14 cellular contexts compared by ENCODE assay signal in the genomic region with DNA sequence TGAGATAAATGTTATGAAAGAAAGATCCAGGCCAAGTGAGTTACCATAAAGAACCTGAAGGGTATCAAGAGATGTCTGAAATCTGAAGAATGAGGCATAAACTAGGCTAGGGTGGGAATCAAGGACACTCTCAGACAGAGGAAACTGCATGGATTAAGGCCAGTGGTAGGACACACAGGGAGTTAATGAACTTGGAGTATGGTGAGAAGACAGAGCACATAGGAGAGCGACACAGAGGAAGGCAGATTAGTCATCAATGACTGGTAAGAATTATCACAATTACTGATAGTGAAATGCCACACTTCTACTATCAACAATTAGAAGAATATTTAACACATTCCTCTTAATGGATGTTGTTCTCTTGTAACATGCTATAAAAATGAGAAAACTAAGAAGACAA.
DNase-seq lines count a peak whose midpoint lies in the region; ATAC-seq, FAIRE-seq and TF ChIP-seq lines count a peak whose summit lies in the region.
"Had no signal": no experiment of that assay in that cellular context is flagged by ENCODE, and none has a peak within 500 bp of the region (broad histone marks: within the 10 kb centered on the region; RNA-seq: fewer than 3 reads in every experiment).

No MANE protein-coding gene starts in this region.

- H3K27me3 ChIP-seq in HepG2 (ENCODE audit: control insufficient read depth in 1 of 2, insufficient read depth in 2 of 2, low read length in 2 of 2) (no peaks in the 10 kb centered on the region), right lobe of liver (no peaks in the 10 kb centered on the region)
- H3K27me3 ChIP-seq: adrenal gland, sigmoid colon had no signal

- H2AFZ ChIP-seq in HepG2 (ENCODE audit: low read length), result no peak overlapping the region

- H3K27ac ChIP-seq in HepG2 (ENCODE audit: extremely low read length, insufficient read depth, low read length) (no peak overlapping the region), right lobe of liver (no peak overlapping the region)
- H3K27ac ChIP-seq: adrenal gland, sigmoid colon had no signal

- no peaks in the 10 kb centered on the region for H3K9me3 Mint-ChIP-seq in activated T-helper 2 cell treated with anti-CD3 and anti-CD28 coated beads, Interferon-gamma antibody, Interleukin-2, Interleukin-4, amounts not matched to agents 10 μg/mL and 5 μg/mL and 100 μg/mL, durations not matched to agents 14 hours and 24 hours and 36 hours
- no peaks in the 10 kb centered on the region for H3K9me3 Mint-ChIP-seq in stimulated activated naive CD8-positive, alpha-beta T cell treated with anti-CD3 and anti-CD28 coated beads, Interleukin-15, amount 100 ng/mL, for 72 hours

- H3K27ac Mint-ChIP-seq in activated T-helper 2 cell treated with anti-CD3 and anti-CD28 coated beads, Interferon-gamma antibody, Interleukin-2, Interleukin-4, amounts not matched to agents 10 μg/mL and 5 μg/mL and 100 μg/mL, durations not matched to agents 14 hours and 24 hours and 36 hours, result peak overlapping the region; percentile 47
- H3K27ac Mint-ChIP-seq in stimulated activated naive CD8-positive, alpha-beta T cell treated with anti-CD3 and anti-CD28 coated beads, Interleukin-15, amount 100 ng/mL, for 72 hours, result peak overlapping the region in 1 of 2 donors; percentile 78

- peaks cover 21% of the 10 kb centered on the region for H3K36me3 Mint-ChIP-seq in activated T-helper 2 cell treated with anti-CD3 and anti-CD28 coated beads, Interferon-gamma antibody, Interleukin-2, Interleukin-4, amounts not matched to agents 10 μg/mL and 5 μg/mL and 100 μg/mL, durations not matched to agents 14 hours and 24 hours and 36 hours (ENCODE audit: low read depth)

- H3K4me2 ChIP-seq in HepG2 (ENCODE audit: low read depth, low read length), result no peak overlapping the region

- no peak for DNase-seq in HepG2 (ENCODE audit: low spot score)
- no peak for DNase-seq in right lobe of liver
- no peak for DNase-seq in activated T-helper 2 cell treated with anti-CD3 and anti-CD28 coated beads, Interferon-gamma antibody, Interleukin-2, Interleukin-4, amounts not matched to agents 10 μg/mL and 5 μg/mL and 100 μg/mL, durations not matched to agents 14 hours and 24 hours and 36 hours (ENCODE audit: low spot score)
- peak; percentile 19 for DNase-seq in fibroblast of mammary gland (ENCODE audit: low read depth)
- DNase-seq in stimulated activated naive CD8-positive, alpha-beta T cell treated with anti-CD3 and anti-CD28 coated beads, Interleukin-15, amount 100 ng/mL, for 72 hours, result no peak
- DNase-seq in DMS53 (lab: John Stamatoyannopoulos, UW), result no peak
- no peak for DNase-seq in 8988T
- DNase-seq: activated CD4-positive, alpha-beta T cell treated with anti-CD3 and anti-CD28 coated beads for 48 hours; adrenal gland; glutamatergic neuron; sigmoid colon had no signal

- H3K4me1 Mint-ChIP-seq in activated T-helper 2 cell treated with anti-CD3 and anti-CD28 coated beads, Interferon-gamma antibody, Interleukin-2, Interleukin-4, amounts not matched to agents 10 μg/mL and 5 μg/mL and 100 μg/mL, durations not matched to agents 14 hours and 24 hours and 36 hours (ENCODE audit: low read depth), result peaks cover 24% of the 10 kb centered on the region
- peaks cover 27% of the 10 kb centered on the region for H3K4me1 Mint-ChIP-seq in stimulated activated naive CD8-positive, alpha-beta T cell treated with anti-CD3 and anti-CD28 coated beads, Interleukin-15, amount 100 ng/mL, for 72 hours

- no peaks in the 10 kb centered on the region for H3K9me3 ChIP-seq in HepG2 (ENCODE audit: low read length)
- no peaks in the 10 kb centered on the region for H3K9me3 ChIP-seq in right lobe of liver
- H3K9me3 ChIP-seq: adrenal gland, sigmoid colon had no signal

- H3K4me3 Mint-ChIP-seq in activated T-helper 2 cell treated with anti-CD3 and anti-CD28 coated beads, Interferon-gamma antibody, Interleukin-2, Interleukin-4, amounts not matched to agents 10 μg/mL and 5 μg/mL and 100 μg/mL, durations not matched to agents 14 hours and 24 hours and 36 hours (ENCODE audit: low read depth), result peak overlapping the region; percentile 0
- H3K4me3 Mint-ChIP-seq in stimulated activated naive CD8-positive, alpha-beta T cell treated with anti-CD3 and anti-CD28 coated beads, Interleukin-15, amount 100 ng/mL, for 72 hours, result peak overlapping the region in 1 of 2 donors; percentile 60

- no peaks in the 10 kb centered on the region for H3K79me2 ChIP-seq in HepG2 (ENCODE audit: insufficient read depth, low read length)

- H3K4me3 ChIP-seq in HepG2 (replicated peaks in 1 of 3; ENCODE audit: insufficient read depth in 1 of 3, low read depth in 2 of 3, low read length in 3 of 3) (no peak overlapping the region), right lobe of liver (no peak overlapping the region), fibroblast of mammary gland (ENCODE audit: control insufficient read depth, low read depth, low read length) (no peak overlapping the region)
- H3K4me3 ChIP-seq: adrenal gland, sigmoid colon had no signal

- in situ Hi-C loops in HepG2 (cut with HindIII; ENCODE audit: extremely low pct_ligation_motif_present, low pct_unique_long_range_greater_than_20kb), result loop anchor here (5.0 kb wide), 1 partner anchor 474 kb away; no protein-coding TSS in a partner anchor

- no peaks in the 10 kb centered on the region for H3K4me1 ChIP-seq in HepG2 (ENCODE audit: insufficient read depth, low read length)
- H3K4me1 ChIP-seq in right lobe of liver, result no peaks in the 10 kb centered on the region
- H3K4me1 ChIP-seq: adrenal gland, sigmoid colon had no signal

- 98% methylated on average over 1 of the region's 1 CpG for WGBS in HepG2 (ENCODE audit: low lambda C conversion rate)
- WGBS in right lobe of liver (ENCODE audit: insufficient coverage, low coverage, low lambda C conversion rate, missing lambda C conversion rate), result 58% methylated on average over 1 of the region's 1 CpG

- TF ChIP-seq CTCF in HepG2 (CRISPR knock-in tag; IDR thresholded peaks at IDR 0.05), result no peak
- TF ChIP-seq CTCF in right lobe of liver (IDR thresholded peaks at IDR 0.05), result no peak
- no peak for TF ChIP-seq CTCF in fibroblast of mammary gland (conservative IDR thresholded peaks at IDR 0.05; ENCODE audit: control insufficient read depth, insufficient read depth, low read depth, low read length)

- POLR2A ChIA-PET in HepG2 (lab: Yijun Ruan, JAX), result no interaction called here

- TF ChIP-seq POLR2A in HepG2 (IDR thresholded peaks at IDR 0.05; ENCODE audit: insufficient read depth in 1 of 2, low read depth in 2 of 2, low read length in 2 of 2) (no peak), right lobe of liver (IDR thresholded peaks at IDR 0.05) (no peak)

- intact Hi-C loops in HepG2 (cut with micrococcal nuclease; ENCODE audit: unreplicated experiment) (loop anchor here (10.0 kb wide), 1 partner anchor 302 kb away; no protein-coding TSS in a partner anchor), right lobe of liver (cut with DNase I) (no loop called here)
- intact Hi-C loops in activated T-helper 2 cell treated with anti-CD3 and anti-CD28 coated beads, Interferon-gamma antibody, Interleukin-2, Interleukin-4, amounts not matched to agents 10 μg/mL and 5 μg/mL and 100 μg/mL, durations not matched to agents 14 hours and 24 hours and 36 hours (cut with micrococcal nuclease), result loop anchor here (5.0 to 10.0 kb wide), 3 partner anchors 76 to 182 kb away; a partner anchor contains a TSS

- CTCF ChIA-PET in HepG2 (lab: Yijun Ruan, JAX; ENCODE audit: low intra/inter-chr PET ratio, low total read pairs), result no interaction called here

- FAIRE-seq in HepG2 (lab: Jason Lieb, UNC), result no peak
- FAIRE-seq: H1 had no signal

- no peak for TF ChIP-seq RAD21 in HepG2 (CRISPR knock-in tag; IDR thresholded peaks at IDR 0.05)

- peak; percentile 24; the same call in 1 of the 3 replicates for ATAC-seq in HepG2
- ATAC-seq in right lobe of liver, result no peak
- peak; percentile 63 for ATAC-seq in stimulated activated naive CD8-positive, alpha-beta T cell treated with anti-CD3 and anti-CD28 coated beads, Interleukin-15, amount 100 ng/mL, for 72 hours
- no peak for ATAC-seq in GM21786 (IDR thresholded peaks at IDR 0.05; ENCODE audit: unreplicated experiment)
- ATAC-seq: SK-N-SH treated with all-trans-retinoic acid at 6 μM for 48 hours had no signal

- no peak for TF ChIP-seq EP300 in HepG2 (IDR thresholded peaks at IDR 0.05; ENCODE audit: low read depth in 2 of 2, low read length in 2 of 2)
- TF ChIP-seq EP300 in HepG2 (CRISPR knock-in tag; IDR thresholded peaks at IDR 0.05; ENCODE audit: borderline replicate concordance), result no peak

- H3K9ac ChIP-seq in HepG2 (ENCODE audit: insufficient read depth, low read depth, low read length), result no peak overlapping the region

- BruUV-seq in HepG2 (replicated peaks; lab: Mats Ljungman, UMichigan), result no TSS peak

- H3K27me3 Mint-ChIP-seq in activated T-helper 2 cell treated with anti-CD3 and anti-CD28 coated beads, Interferon-gamma antibody, Interleukin-2, Interleukin-4, amounts not matched to agents 10 μg/mL and 5 μg/mL and 100 μg/mL, durations not matched to agents 14 hours and 24 hours and 36 hours (ENCODE audit: low read depth), result no peaks in the 10 kb centered on the region
- H3K27me3 Mint-ChIP-seq in stimulated activated naive CD8-positive, alpha-beta T cell treated with anti-CD3 and anti-CD28 coated beads, Interleukin-15, amount 100 ng/mL, for 72 hours, result no peaks in the 10 kb centered on the region

- H3K36me3 ChIP-seq in HepG2 (replicated peaks in 1 of 2; ENCODE audit: control insufficient read depth in 1 of 2, insufficient read depth in 2 of 2, low read length in 2 of 2), result peaks cover 6 to 43% of the 10 kb centered on the region in 2 experiments
- H3K36me3 ChIP-seq in right lobe of liver, result peaks cover 0 to 8% (median 3%) of the 10 kb centered on the region in 4 donors

- H4K20me1 ChIP-seq in HepG2 (ENCODE audit: insufficient read depth, low read length), result no peaks in the 10 kb centered on the region

TF ChIP-seq in HepG2, 621 proteins besides CTCF, POLR2A, EP300 and RAD21 (continues in another document):
- TF ChIP-seq, protein P1, sequence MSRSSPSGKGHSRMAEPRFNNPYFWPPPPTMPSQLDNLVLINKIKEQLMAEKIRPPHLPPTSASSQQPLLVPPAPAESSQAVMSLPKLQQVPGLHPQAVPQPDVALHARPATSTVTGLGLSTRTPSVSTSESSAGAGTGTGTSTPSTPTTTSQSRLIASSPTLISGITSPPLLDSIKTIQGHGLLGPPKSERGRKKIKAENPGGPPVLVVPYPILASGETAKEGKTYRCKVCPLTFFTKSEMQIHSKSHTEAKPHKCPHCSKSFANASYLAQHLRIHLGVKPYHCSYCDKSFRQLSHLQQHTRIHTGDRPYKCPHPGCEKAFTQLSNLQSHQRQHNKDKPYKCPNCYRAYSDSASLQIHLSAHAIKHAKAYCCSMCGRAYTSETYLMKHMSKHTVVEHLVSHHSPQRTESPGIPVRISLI (CRISPR knock-in tag; IDR thresholded peaks at IDR 0.05; ENCODE audit: borderline replicate concordance), result no peak
- TF ChIP-seq ZBTB38 (CRISPR knock-in tag; IDR thresholded peaks at IDR 0.05), result no peak

Comparison
In these comparisons a context has a peak if more than half of its experiments do, and no peak if none do; other contexts are left out.
1. ATAC-seq: peak in HepG2 (single experiment) and stimulated activated naive CD8-positive, alpha-beta T cell treated with anti-CD3 and anti-CD28 coated beads, Interleukin-15, amount 100 ng/mL, for 72 hours (single experiment); none in right lobe of liver (0 of 4) and GM21786 (single experiment).
2. intact Hi-C loops: an anchor here in HepG2 (10.0 kb wide) and activated T-helper 2 cell treated with anti-CD3 and anti-CD28 coated beads, Interferon-gamma antibody, Interleukin-2, Interleukin-4, amounts not matched to agents 10 μg/mL and 5 μg/mL and 100 μg/mL, durations not matched to agents 14 hours and 24 hours and 36 hours (5.0 to 10.0 kb wide); none called in right lobe of liver.